8 cellular contexts compared by ENCODE assay signal in the genomic region with DNA sequence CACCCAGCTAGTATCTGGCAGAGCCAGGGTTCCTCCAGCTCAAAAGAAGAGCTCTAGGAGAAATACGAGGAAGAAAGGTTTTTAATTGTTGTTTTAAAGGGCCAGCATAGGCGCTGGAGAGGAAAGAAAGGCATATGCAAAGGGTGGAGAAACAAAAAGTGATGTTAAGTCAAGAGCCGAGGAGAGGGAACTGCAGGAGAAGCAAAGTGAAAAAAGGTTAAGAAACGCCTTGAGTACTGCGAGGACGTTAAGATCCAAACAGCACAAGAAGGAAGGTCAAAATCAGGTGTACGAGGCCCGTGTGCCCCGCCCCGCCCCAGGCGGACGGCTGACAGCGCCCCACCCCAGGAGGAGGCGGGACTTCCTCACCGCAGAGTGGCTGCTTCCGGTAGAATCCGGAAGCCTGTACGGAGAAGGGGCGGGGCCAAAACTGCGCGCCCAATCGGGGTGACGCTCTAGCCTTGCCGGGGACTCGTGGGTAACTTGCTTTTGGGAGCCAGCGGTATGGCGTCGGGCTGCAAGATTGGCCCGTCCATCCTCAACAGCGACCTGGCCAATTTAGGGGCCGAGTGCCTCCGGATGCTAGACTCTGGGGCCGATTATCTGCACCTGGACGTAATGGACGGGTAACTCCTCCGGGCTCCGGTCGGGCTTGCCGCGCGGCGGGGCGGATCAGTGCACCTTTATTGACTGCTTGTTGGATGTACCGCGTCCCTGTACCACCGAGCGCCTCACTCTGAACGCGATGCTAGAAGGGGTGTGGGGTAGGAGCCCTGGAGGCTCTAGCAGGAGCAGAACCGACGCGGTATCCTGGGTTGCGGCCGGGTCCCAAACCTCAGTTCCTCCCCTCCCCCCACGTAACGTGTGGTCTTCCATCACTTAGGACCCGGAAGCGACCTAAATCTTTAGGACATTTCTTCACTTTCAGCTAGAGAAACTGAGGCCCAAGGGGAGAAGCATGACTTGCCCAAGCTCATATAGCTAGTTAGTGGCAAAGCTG. TPM values are rescaled to one million over a fixed set of nuclear protein-coding genes. Genes with fewer than 3 reads are reported as not detected.
A peak's percentile ranks its signal among the peaks of the same experiment; 100 is the strongest.
DNase-seq lines count a peak whose midpoint lies in the region; ATAC-seq, FAIRE-seq and TF ChIP-seq lines count a peak whose summit lies in the region.

A gene (plus strand): TSS at position 481 of the 1,000 bp plus-strand sequence. CDS start 24 bp downstream, at position 505.

- H3K4me1 ChIP-seq in H1 (replicated peaks in 1 of 4; ENCODE audit: control insufficient read depth in 3 of 4, insufficient read depth in 4 of 4, low read length in 3 of 4): peaks cover 0 to 2% (median 0%) of the 10 kb centered on the region in 4 experiments; a peak in 2 of 7 replicates

- peak within 1 kb of the TSS; percentile 79 to 85 for H3K4me2 ChIP-seq in H1 (ENCODE audit: insufficient read depth in 1 of 2, low read depth in 2 of 2, low read length in 2 of 2)

- no peak for TF ChIP-seq EP300 in H1 (IDR thresholded peaks at IDR 0.05; ENCODE audit: borderline replicate concordance in 1 of 2, low read depth in 2 of 2, low read length in 2 of 2)

- peak within 1 kb of the TSS; percentile 44; the same call in 1 of the 2 replicates for H3K18ac ChIP-seq in H1 (ENCODE audit: extremely low read depth, low read length)

- H3K56ac ChIP-seq in H1 (replicated peaks; ENCODE audit: insufficient read length, low read depth, low read length): peak within 1 kb of the TSS; percentile 73

- peak within 1 kb of the TSS; percentile 13 for H4K91ac ChIP-seq in H1 (replicated peaks; ENCODE audit: insufficient read length, low read length)

- H3K14ac ChIP-seq in H1 (ENCODE audit: insufficient read length): no peak within 1 kb of the TSS

- POLR2A ChIA-PET in H1 (lab: Charles Lee; ENCODE audit: partially characterized antibody): interaction anchor here (0.6 to 1.0 kb wide), 5 partner anchors 10 to 311 kb away, joined by 3 to 4 read pairs (median 3); no protein-coding TSS in a partner anchor

- H3K9me3 ChIP-seq in H1 (ENCODE audit: insufficient read depth in 2 of 2, low read depth in 1 of 2, low read length in 1 of 2): no peaks in the 10 kb centered on the region

- peak; percentile 84 to 96 for TF ChIP-seq POLR2A in H1 (IDR thresholded peaks at IDR 0.05; ENCODE audit: control extremely low read depth in 1 of 2, low read depth in 2 of 2, low read length in 2 of 2)

- H3K4me1 Mint-ChIP-seq in memory B cell: peaks cover 30% of the 10 kb centered on the region

- H3K9ac ChIP-seq in H1 (replicated peaks in 1 of 4; ENCODE audit: extremely low read depth in 1 of 4, low read depth in 3 of 4, low read length in 3 of 4): peak within 1 kb of the TSS; percentile 90 to 93 (median 90)

- no peak within 1 kb of the TSS; the same call in 1 of the 2 replicates for H2BK12ac ChIP-seq in H1 (ENCODE audit: low read depth, low read length)

- peak within 1 kb of the TSS; percentile 98 for H2AFZ ChIP-seq in H1 (ENCODE audit: low read length)

- peak within 1 kb of the TSS; percentile 88 for H2BK5ac ChIP-seq in H1 (ENCODE audit: low read depth, low read length)

- H3K23ac ChIP-seq in H1 (ENCODE audit: insufficient read length): no peak within 1 kb of the TSS

- no peak within 1 kb of the TSS for H2BK20ac ChIP-seq in H1 (ENCODE audit: low read length)

- no peaks in the 10 kb centered on the region for H3K27me3 ChIP-seq in H1 (replicated peaks in 1 of 4; ENCODE audit: control insufficient read depth in 3 of 4, extremely low read depth in 1 of 4, insufficient read depth in 3 of 4, low read length in 3 of 4)

- H2AK5ac ChIP-seq in H1 (ENCODE audit: low read depth, low read length): no peak within 1 kb of the TSS; the same call in 1 of the 2 replicates

- ATAC-seq in GM21367 (IDR thresholded peaks at IDR 0.05; ENCODE audit: unreplicated experiment): peak; percentile 99
- peak; percentile 98 for ATAC-seq in memory B cell (ENCODE audit: low read depth)

- peak within 1 kb of the TSS; percentile 76 for H3K27ac ChIP-seq in H1 (ENCODE audit: low read depth, low read length)

- H2BK120ac ChIP-seq in H1 (replicated peaks; ENCODE audit: low read depth, low read length): no peak within 1 kb of the TSS

- H3K23me2 ChIP-seq in H1 (ENCODE audit: low read depth, low read length): peaks cover 7% of the 10 kb centered on the region; the same call in 1 of the 2 replicates

- H3K27me3 Mint-ChIP-seq in memory B cell: no peaks in the 10 kb centered on the region

- 3% methylated on average over 45 of the region's 58 CpGs; no CpG with 5 or more reads in 1 of the 2 experiments for WGBS in H1 (ENCODE audit: extremely low coverage in 1 of 2, insufficient coverage in 1 of 2, insufficient read length in 1 of 2, insufficient replicate concordance in 2 of 2, low coverage in 1 of 2, low lambda C conversion rate in 2 of 2, missing lambda C conversion rate in 1 of 2), 2 experiments

- CTCF ChIA-PET in H1 (lab: Charles Lee; ENCODE audit: partially characterized antibody): no interaction called here

- H3K79me1 ChIP-seq in H1 (ENCODE audit: low read depth, low read length): peaks cover 4% of the 10 kb centered on the region; the same call in 1 of the 2 replicates

- peak; percentile 94 for FAIRE-seq in HTR-8/SVneo (lab: Jason Lieb, UNC)
- FAIRE-seq in H1 (lab: Jason Lieb, UNC): peak; percentile 28

- peak within 1 kb of the TSS; percentile 94 for H4K8ac ChIP-seq in H1 (ENCODE audit: extremely low read depth, insufficient read depth, low read length)

- peak within 1 kb of the TSS; percentile 84 for H3K4me3 Mint-ChIP-seq in memory B cell

- TF ChIP-seq RAD21 in H1 (IDR thresholded peaks at IDR 0.05 in 1 of 2, conservative IDR thresholded peaks at IDR 0.05 in 1 of 2; ENCODE audit: low read depth in 2 of 2, low read length in 2 of 2): no peak

- H3K9me3 Mint-ChIP-seq in memory B cell: no peaks in the 10 kb centered on the region

- peaks cover 1% of the 10 kb centered on the region for H3K36me3 Mint-ChIP-seq in memory B cell

- peak within 1 kb of the TSS; percentile 73 to 97 (median 90) for H3K4me3 ChIP-seq in H1 (ENCODE audit: extremely low read depth in 1 of 4, insufficient read depth in 2 of 4, low read depth in 3 of 4, low read length in 4 of 4)

- H3K36me3 ChIP-seq in H1 (ENCODE audit: control insufficient read depth in 2 of 4, insufficient read depth in 4 of 4, low read length in 3 of 4): peaks cover 0 to 15% (median 0%) of the 10 kb centered on the region in 4 experiments; a peak in 2 of 8 replicates

- TF ChIP-seq CTCF in H1 (IDR thresholded peaks at IDR 0.05; ENCODE audit: control extremely low read depth in 1 of 3, insufficient read depth in 1 of 3, low read depth in 1 of 3, low read length in 3 of 3): no peak

- peak within 1 kb of the TSS; percentile 96 for H3K27ac Mint-ChIP-seq in memory B cell

- peaks cover 28 to 50% of the 10 kb centered on the region in 2 experiments for H3K79me2 ChIP-seq in H1 (ENCODE audit: control insufficient read depth in 1 of 2, insufficient read depth in 2 of 2, low read length in 2 of 2)

- H4K20me1 ChIP-seq in H1 (replicated peaks in 1 of 2; ENCODE audit: control insufficient read depth in 1 of 2, insufficient read depth in 2 of 2, low read length in 2 of 2): peaks cover 3 to 13% of the 10 kb centered on the region in 2 experiments

- H2BK15ac ChIP-seq in H1 (ENCODE audit: low read length): no peak within 1 kb of the TSS

- H4K5ac ChIP-seq in H1 (ENCODE audit: insufficient read length, low read depth, low read length): peak within 1 kb of the TSS; percentile 70

- DNase-seq in COLO829 (ENCODE audit: low spot score): peak; percentile 89
- DNase-seq in HTR-8/SVneo (ENCODE audit: insufficient read length, low spot score): peak; percentile 87
- peak; percentile 94 for DNase-seq in NOMO-1 treated with dmso at 0.1 percent for 144 hours (lab: John Stamatoyannopoulos, UW; ENCODE audit: unreplicated experiment)
- DNase-seq in activated CD8-positive, alpha-beta memory T cell treated with anti-CD3 and anti-CD28 coated beads for 48 hours (ENCODE audit: low read depth in 2 of 3, low spot score in 2 of 3): peak; percentile 90 to 93 (median 90)
- peak; percentile 89 to 96 for DNase-seq in H1 (ENCODE audit: low read depth in 1 of 2, low spot score in 2 of 2)
- peak; percentile 94 to 97 for DNase-seq in memory B cell (ENCODE audit: low spot score in 2 of 2)
- peak; percentile 94 for DNase-seq in stimulated activated CD8-positive, alpha-beta memory T cell treated with anti-CD3 and anti-CD28 coated beads, Interleukin-12 subunit alpha, Interleukin-12 subunit beta, amount 100 ng/mL, for 24 hours (ENCODE audit: extremely low read depth)

- peak within 1 kb of the TSS; percentile 94 for H3K4ac ChIP-seq in H1 (replicated peaks; ENCODE audit: insufficient read length, low read depth, low read length)

TF ChIP-seq in H1, 55 proteins besides CTCF, POLR2A, EP300 and RAD21 (continues in another document):
- TF ChIP-seq TEAD4 (IDR thresholded peaks at IDR 0.05; ENCODE audit: low read depth, low read length) (no peak), SP4 (IDR thresholded peaks at IDR 0.05; ENCODE audit: low read length) (no peak), TCF12 (IDR thresholded peaks at IDR 0.05; ENCODE audit: low read depth, low read length) (no peak), GABPA (IDR thresholded peaks at IDR 0.05; ENCODE audit: borderline replicate concordance, insufficient read depth, low read length) (peak; percentile 90), POLR2AphosphoS5 (IDR thresholded peaks at IDR 0.05; ENCODE audit: low read depth, low read length) (peak; percentile 93), PHF8 (conservative IDR thresholded peaks at IDR 0.05; ENCODE audit: low read depth, low read length) (peak; percentile 91), CREB1 (IDR thresholded peaks at IDR 0.05) (peak; percentile 50; the same call in 1 of the 2 replicates), HDAC2 (IDR thresholded peaks at IDR 0.05; ENCODE audit: borderline replicate concordance in 1 of 2, low read depth in 2 of 2, low read length in 2 of 2) (peak in 1 of 2 experiments; percentile 75; a peak in 1 of 4 replicates), BACH1 (IDR thresholded peaks at IDR 0.05; ENCODE audit: low read length) (no peak)
- TF ChIP-seq, protein P1, sequence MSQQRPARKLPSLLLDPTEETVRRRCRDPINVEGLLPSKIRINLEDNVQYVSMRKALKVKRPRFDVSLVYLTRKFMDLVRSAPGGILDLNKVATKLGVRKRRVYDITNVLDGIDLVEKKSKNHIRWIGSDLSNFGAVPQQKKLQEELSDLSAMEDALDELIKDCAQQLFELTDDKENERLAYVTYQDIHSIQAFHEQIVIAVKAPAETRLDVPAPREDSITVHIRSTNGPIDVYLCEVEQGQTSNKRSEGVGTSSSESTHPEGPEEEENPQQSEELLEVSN (IDR thresholded peaks at IDR 0.05): no peak

RNA-seq across cellular contexts. Expression of the gene that starts here (rescaled TPM):
- 76.0 and 77.8 TPM in 2 replicates for total RNA-seq in H1 (2021; fragmentation: NEBNext Ultra II Directional; extraction: Animal tissue kit (Norgen Biotek cat#: 25700))
- 95.9 and 102 TPM in 2 replicates for polyA plus RNA-seq in H1 (2011; rRNA removed)
- 117 TPM for polyA plus RNA-seq in H1 (2011; cell fraction: cytosol; rRNA removed)
- polyA plus RNA-seq in H1 (2011; cell fraction: nucleus; rRNA removed): 66.6 TPM
- polyA plus RNA-seq in H1 (2012, experiment 1 of 2): 62.5 to 69.3 TPM (median 68.0 TPM) in 4 replicates
- polyA plus RNA-seq in H1 (2012, experiment 2 of 2): 4.8 TPM
- polyA plus RNA-seq in H1 (2013, experiment 1 of 2): 31.0 TPM
- 29.5 TPM for polyA plus RNA-seq in H1 (2013, experiment 2 of 2)
- 155 and 163 TPM in 2 replicates for polyA minus RNA-seq in H1 (2011; rRNA and poly(A)+ RNA removed)
- polyA minus RNA-seq in H1 (2011; cell fraction: cytosol; rRNA and poly(A)+ RNA removed): 91.7 TPM
- polyA minus RNA-seq in H1 (2011; cell fraction: nucleus; rRNA and poly(A)+ RNA removed): 72.6 TPM

Comparison
In these comparisons a context has a peak if more than half of its experiments do, and no peak if none do; other contexts are left out.
1. Peak in every context shown above with its lines: DNase-seq, ATAC-seq, H3K4me3 ChIP-seq and H3K27ac ChIP-seq.